ENCODE assay signal across 8 cellular contexts in genomic region chr11:68020575-68020974, GRCh38. TPM values are rescaled to one million over a fixed set of nuclear protein-coding genes. Genes with fewer than 3 reads are reported as not detected.
DNase-seq lines count a peak whose midpoint lies in the region; ATAC-seq, FAIRE-seq and TF ChIP-seq lines count a peak whose summit lies in the region.

No MANE protein-coding gene starts in this region.

- in situ Hi-C loops in GM12878 (cut with MboI) = no loop called here

- DNase-seq in Karpas-422 (peak; percentile 72), GM12878 (ENCODE audit: low read depth, low spot score) (no peak), left kidney (ENCODE audit: low read depth, low spot score) (peak; percentile 55), NOMO-1 treated with DMSO at 0.1 percent for 48 hours (lab: John Stamatoyannopoulos, UW; ENCODE audit: unreplicated experiment) (no peak), thyroid gland (no peak)

- POLR2A ChIA-PET in GM12878 (lab: Charles Lee) = no interaction called here

- peaks cover 17% of the 10 kb centered on the region; the same call in 1 of the 2 replicates for H3K36me3 ChIP-seq in BLaER1
- H3K36me3 ChIP-seq in Karpas-422 (ENCODE audit: insufficient read depth, low read length) = no peaks in the 10 kb centered on the region
- H3K36me3 ChIP-seq in GM12878 (ENCODE audit: control insufficient read depth in 2 of 2, insufficient read depth in 2 of 2, low read length in 1 of 2) = no peaks in the 10 kb centered on the region
- no peaks in the 10 kb centered on the region for H3K36me3 ChIP-seq in thyroid gland

- TF ChIP-seq CTCF in GM12878 (IDR thresholded peaks at IDR 0.05 in 2 of 3, conservative IDR thresholded peaks at IDR 0.05 in 1 of 3; ENCODE audit: control insufficient read depth in 2 of 3, extremely low read depth in 1 of 3, insufficient read depth in 1 of 3, low read depth in 3 of 3, low read length in 3 of 3) (peak in 2 of 3 experiments; percentile 11 to 14; a peak in 1 of 6 replicates), thyroid gland (IDR thresholded peaks at IDR 0.05) (peak in 1 of 6 experiments; percentile 17)

- no peak for TF ChIP-seq EP300 in GM12878 (IDR thresholded peaks at IDR 0.05; ENCODE audit: borderline replicate concordance in 1 of 2, control insufficient read depth in 1 of 2, low read depth in 2 of 2, low read length in 2 of 2)

- H3K79me2 ChIP-seq in Karpas-422 (ENCODE audit: low read length) = no peaks in the 10 kb centered on the region
- no peaks in the 10 kb centered on the region for H3K79me2 ChIP-seq in GM12878 (ENCODE audit: control insufficient read depth, insufficient read depth, low read length)

- WGBS in GM12878 (ENCODE audit: insufficient coverage, insufficient replicate concordance, low lambda C conversion rate, missing lambda C conversion rate) = 17% methylated on average over 11 of the region's 11 CpGs
- 51 to 59% methylated on average over 11 of the region's 11 CpGs for WGBS in thyroid gland, 2 donors

- H2AFZ ChIP-seq in Karpas-422 (ENCODE audit: low read length) = no peak overlapping the region
- no peak overlapping the region for H2AFZ ChIP-seq in GM12878 (ENCODE audit: control insufficient read depth, low read depth, low read length)

- CTCF ChIA-PET in GM12878 (lab: Yijun Ruan, JAX) = no interaction called here

- 0 out of 2 replicates have a peak, but pooled peaks cover 4% of the 10 kb centered on the region for H3K9me3 ChIP-seq in BLaER1
- no peaks in the 10 kb centered on the region for H3K9me3 ChIP-seq in Karpas-422 (ENCODE audit: low read length)
- no peaks in the 10 kb centered on the region for H3K9me3 ChIP-seq in GM12878 (replicated peaks; ENCODE audit: control insufficient read depth, insufficient read depth, low read length)
- no peaks in the 10 kb centered on the region for H3K9me3 ChIP-seq in thyroid gland

- H4K20me1 ChIP-seq in BLaER1 (no peaks in the 10 kb centered on the region), Karpas-422 (ENCODE audit: insufficient read depth, low read depth, low read length) (no peaks in the 10 kb centered on the region), GM12878 (ENCODE audit: control insufficient read depth, insufficient read depth) (no peaks in the 10 kb centered on the region)

- intact Hi-C loops in GM12878 (cut with micrococcal nuclease; ENCODE audit: unreplicated experiment) = loop anchor here (10.0 kb wide), 1 partner anchor 434 kb away; no protein-coding TSS in a partner anchor
- intact Hi-C loops in thyroid gland (cut with DNase I) = no loop called here

- H3K27me3 ChIP-seq in BLaER1 (no peaks in the 10 kb centered on the region), Karpas-422 (ENCODE audit: low read length) (no peaks in the 10 kb centered on the region), GM12878 (replicated peaks in 1 of 2; ENCODE audit: control insufficient read depth in 2 of 2, insufficient read depth in 2 of 2, low read length in 1 of 2) (no peaks in the 10 kb centered on the region; a peak in 1 of 4 replicates), thyroid gland (no peaks in the 10 kb centered on the region)

- TF ChIP-seq RAD21 in GM12878 (IDR thresholded peaks at IDR 0.05; ENCODE audit: insufficient read depth, low read depth, low read length) = 0 out of 2 replicates have a peak, but pooled peaks have one; percentile 2

- H3K9me2 ChIP-seq in Karpas-422 (replicated peaks; ENCODE audit: insufficient read depth, low read length) = no peaks in the 10 kb centered on the region

- H3K4me2 ChIP-seq in BLaER1 (peak overlapping the region; percentile 80), Karpas-422 (ENCODE audit: low read depth, low read length, poor library complexity, severe bottlenecking) (no peak overlapping the region), GM12878 (ENCODE audit: control insufficient read depth, insufficient read depth) (no peak overlapping the region)

- RAD21 ChIA-PET in GM12878 (lab: Charles Lee; ENCODE audit: unreplicated experiment) = interaction anchor here (2.0 kb wide), 1 partner anchor 10 kb away, joined by 5 read pairs; the partner anchor contains the start of gene ALDH3B1

- TF ChIP-seq POLR2A in GM12878 (IDR thresholded peaks at IDR 0.05; ENCODE audit: low read depth, low read length) = no peak
- no peak for TF ChIP-seq POLR2A in thyroid gland (IDR thresholded peaks at IDR 0.05)

- H3K4me1 ChIP-seq in BLaER1 = peaks cover 52% of the 10 kb centered on the region
- H3K4me1 ChIP-seq in Karpas-422 (ENCODE audit: low read length) = peaks cover 3% of the 10 kb centered on the region
- H3K4me1 ChIP-seq in GM12878 (ENCODE audit: control insufficient read depth, insufficient read depth, low read length) = peaks cover under 1% of the 10 kb centered on the region; the same call in 1 of the 2 replicates
- peaks cover 0 to 6% of the 10 kb centered on the region in 2 donors for H3K4me1 ChIP-seq in thyroid gland

- ATAC-seq in GM12878 = peak; percentile 53
- no peak for ATAC-seq in HG02588 (IDR thresholded peaks at IDR 0.05; ENCODE audit: unreplicated experiment)
- no peak for ATAC-seq in GM18873 (IDR thresholded peaks at IDR 0.05; ENCODE audit: low FRiP score, unreplicated experiment)

- H3K27ac ChIP-seq in BLaER1 = peak overlapping the region; percentile 58; the same call in 1 of the 2 replicates
- no peak overlapping the region for H3K27ac ChIP-seq in Karpas-422 (ENCODE audit: low read length)
- H3K27ac ChIP-seq in GM12878 (ENCODE audit: control insufficient read depth, insufficient read depth) = no peak overlapping the region
- H3K27ac ChIP-seq in thyroid gland = no peak overlapping the region

- no peak overlapping the region for H3K4me3 ChIP-seq in BLaER1
- no peak overlapping the region for H3K4me3 ChIP-seq in Karpas-422 (ENCODE audit: low read length)
- no peak overlapping the region for H3K4me3 ChIP-seq in GM12878
- H3K4me3 ChIP-seq in thyroid gland (replicated peaks in 1 of 3) = no peak overlapping the region

- no TSS peak for BruUV-seq in GM12878 (replicated peaks; lab: Mats Ljungman, UMichigan)

- SMC1A ChIA-PET in GM12878 (lab: Charles Lee; ENCODE audit: uncharacterized antibody, unreplicated experiment) = no interaction called here

- FAIRE-seq in GM12878 (lab: Jason Lieb, UNC) = no peak

- H3K9ac ChIP-seq in BLaER1 = peak overlapping the region; percentile 9; the same call in 1 of the 2 replicates
- H3K9ac ChIP-seq in Karpas-422 (ENCODE audit: low read length) = no peak overlapping the region
- no peak overlapping the region for H3K9ac ChIP-seq in GM12878 (ENCODE audit: control insufficient read depth, insufficient read depth, low read length)

RNA-seq across cellular contexts. Expression of gene NDUFS8, which starts 9.9 kb away (rescaled TPM):
- total RNA-seq in Karpas-422 (2014; rRNA removed; shearing (Covaris generic); ENCODE audit: low replicate concordance) = 159 and 231 TPM in 2 replicates
- total RNA-seq in GM12878 (2013; cell fraction: nucleolus; rRNA removed) = 26.5 and 35.4 TPM in 2 replicates
- total RNA-seq in GM12878 (2014; rRNA removed) (224 and 238 TPM in 2 replicates), GM12878 (2014; rRNA removed; fragmentation: Illumina TruSeq; extraction: Trizol) (67.9 and 69.2 TPM in 2 replicates), GM12878 (2021) (169 and 176 TPM in 2 replicates), thyroid gland (100 to 1,000 TPM; 222 to 310 (median 254) TPM)
- 53.0 TPM for polyA plus RNA-seq in GM12878 (2011; ENCODE audit: low read depth)
- polyA plus RNA-seq in GM12878 (2011; rRNA removed) (17.7 and 41.5 TPM in 2 replicates), GM12878 (2014; fragmentation: Illumina TruSeq; extraction: Trizol) (13.1 and 44.4 TPM in 2 replicates), GM12878 (2014; fragmentation: Nextera tagmentation; extraction: Ambion mirVana) (10 to 100 TPM; 17.6 to 71.2 TPM), GM12878 (2014; rRNA removed) (214 and 239 TPM in 2 replicates), GM12878 (2016; fragmentation: Nextera tagmentation; extraction: Ambion mirVana) (100 to 1,000 TPM; 300 to 308 TPM)
- polyA plus RNA-seq in GM12878 (2011; cell fraction: cytosol; rRNA removed) = 87.4 and 156 TPM in 2 replicates
- polyA plus RNA-seq in GM12878 (2011; cell fraction: nucleus; rRNA removed) = 97.0 and 109 TPM in 2 replicates
- 86.6 and 93.3 TPM in 2 replicates for polyA plus RNA-seq in GM12878 (2012)
- polyA minus RNA-seq in GM12878 (2011; rRNA and poly(A)+ RNA removed) = 41.8 and 80.4 TPM in 2 replicates
- polyA minus RNA-seq in GM12878 (2011; cell fraction: cytosol; rRNA and poly(A)+ RNA removed) = 42.0 and 51.3 TPM in 2 replicates
- 30.9 and 54.5 TPM in 2 replicates for polyA minus RNA-seq in GM12878 (2011; cell fraction: nucleus; rRNA and poly(A)+ RNA removed)

RNA-seq across cellular contexts. Expression of gene ALDH3B1, which starts 10.4 kb away (rescaled TPM):
- 0.40 TPM in 1 of 2 replicates, not detected in the other for total RNA-seq in Karpas-422 (2014; rRNA removed; shearing (Covaris generic); ENCODE audit: low replicate concordance)
- not detected in 2 replicates for total RNA-seq in GM12878 (2013; cell fraction: nucleolus; rRNA removed)
- total RNA-seq in GM12878 (2014; rRNA removed) (0.17 and 0.60 TPM in 2 replicates), GM12878 (2014; rRNA removed; fragmentation: Illumina TruSeq; extraction: Trizol) (0.18 TPM in 1 of 2 replicates, not detected in the other), GM12878 (2021) (0.32 TPM in 1 of 2 replicates, not detected in the other), thyroid gland (1 to 10 TPM; 3.0 to 6.6 (median 3.5) TPM)
- polyA plus RNA-seq in GM12878 (2011; ENCODE audit: low read depth) = not detected
- polyA plus RNA-seq in GM12878 (2011; rRNA removed) (not detected in 2 replicates), GM12878 (2014; fragmentation: Illumina TruSeq; extraction: Trizol) (0.04 TPM in 1 of 2 replicates, not detected in the other), GM12878 (2014; fragmentation: Nextera tagmentation; extraction: Ambion mirVana) (under 1 TPM; 0.03 to 0.13 TPM), GM12878 (2014; rRNA removed) (0.19 and 0.23 TPM in 2 replicates), GM12878 (2016; fragmentation: Nextera tagmentation; extraction: Ambion mirVana) (under 1 TPM in 1 of 2 experiments, not detected in 1; 0.37 TPM)
- polyA plus RNA-seq in GM12878 (2011; cell fraction: cytosol; rRNA removed) = 0.01 TPM in 1 of 2 replicates, not detected in the other
- polyA plus RNA-seq in GM12878 (2011; cell fraction: nucleus; rRNA removed) = not detected in 2 replicates
- 0.13 and 0.14 TPM in 2 replicates for polyA plus RNA-seq in GM12878 (2012)
- polyA minus RNA-seq in GM12878 (2011; rRNA and poly(A)+ RNA removed) = not detected in 2 replicates
- 0.94 and 1.0 TPM in 2 replicates for polyA minus RNA-seq in GM12878 (2011; cell fraction: cytosol; rRNA and poly(A)+ RNA removed)
- polyA minus RNA-seq in GM12878 (2011; cell fraction: nucleus; rRNA and poly(A)+ RNA removed) = 0.12 and 0.29 TPM in 2 replicates

RNA-seq across cellular contexts. Expression of gene UNC93B1, which starts 16.7 kb away (rescaled TPM):
- total RNA-seq in Karpas-422 (2014; rRNA removed; shearing (Covaris generic); ENCODE audit: low replicate concordance) = 71.1 and 112 TPM in 2 replicates
- total RNA-seq in GM12878 (2013; cell fraction: nucleolus; rRNA removed) = 59.2 TPM in 2 replicates
- total RNA-seq in GM12878 (2014; rRNA removed) (61.9 and 67.8 TPM in 2 replicates), GM12878 (2014; rRNA removed; fragmentation: Illumina TruSeq; extraction: Trizol) (16.1 and 18.6 TPM in 2 replicates), GM12878 (2021) (75.6 and 79.7 TPM in 2 replicates), thyroid gland (10 to 100 TPM; 25.7 to 49.2 (median 36.3) TPM)
- 29.9 TPM for polyA plus RNA-seq in GM12878 (2011; ENCODE audit: low read depth)
- polyA plus RNA-seq in GM12878 (2011; rRNA removed) (18.5 and 41.1 TPM in 2 replicates), GM12878 (2014; fragmentation: Illumina TruSeq; extraction: Trizol) (8.1 and 25.3 TPM in 2 replicates), GM12878 (2014; fragmentation: Nextera tagmentation; extraction: Ambion mirVana) (1 to 10 TPM; 1.3 to 3.4 TPM), GM12878 (2014; rRNA removed) (73.1 and 79.9 TPM in 2 replicates), GM12878 (2016; fragmentation: Nextera tagmentation; extraction: Ambion mirVana) (10 to 100 TPM; 35.0 to 37.5 TPM)
- polyA plus RNA-seq in GM12878 (2011; cell fraction: cytosol; rRNA removed) = 38.3 and 51.7 TPM in 2 replicates
- 115 and 153 TPM in 2 replicates for polyA plus RNA-seq in GM12878 (2011; cell fraction: nucleus; rRNA removed)
- 54.8 and 57.9 TPM in 2 replicates for polyA plus RNA-seq in GM12878 (2012)
- 31.6 and 44.0 TPM in 2 replicates for polyA minus RNA-seq in GM12878 (2011; rRNA and poly(A)+ RNA removed)
- 18.9 and 20.0 TPM in 2 replicates for polyA minus RNA-seq in GM12878 (2011; cell fraction: cytosol; rRNA and poly(A)+ RNA removed)
- polyA minus RNA-seq in GM12878 (2011; cell fraction: nucleus; rRNA and poly(A)+ RNA removed) = 24.2 and 31.8 TPM in 2 replicates

RNA-seq across cellular contexts. Expression of gene TCIRG1, which starts 18.2 kb away (rescaled TPM):
- 47.7 and 82.3 TPM in 2 replicates for total RNA-seq in Karpas-422 (2014; rRNA removed; shearing (Covaris generic); ENCODE audit: low replicate concordance)
- total RNA-seq in GM12878 (2013; cell fraction: nucleolus; rRNA removed) = 287 and 325 TPM in 2 replicates
- 143 and 166 TPM in 2 replicates for total RNA-seq in GM12878 (2014; rRNA removed)
- 18.9 and 20.4 TPM in 2 replicates for total RNA-seq in GM12878 (2014; rRNA removed; fragmentation: Illumina TruSeq; extraction: Trizol)
- total RNA-seq in GM12878 (2021) = 173 and 179 TPM in 2 replicates
- 40.2 TPM for polyA plus RNA-seq in GM12878 (2011; ENCODE audit: low read depth)
- 20.8 and 51.2 TPM in 2 replicates for polyA plus RNA-seq in GM12878 (2011; rRNA removed)
- polyA plus RNA-seq in GM12878 (2011; cell fraction: cytosol; rRNA removed) = 73.7 and 130 TPM in 2 replicates
- polyA plus RNA-seq in GM12878 (2011; cell fraction: nucleus; rRNA removed) = 2,133 and 2,164 TPM in 2 replicates
- polyA plus RNA-seq in GM12878 (2012) = 133 and 152 TPM in 2 replicates
- 3.0 and 18.6 TPM in 2 replicates for polyA plus RNA-seq in GM12878 (2014; fragmentation: Illumina TruSeq; extraction: Trizol)
- 1 to 10 TPM in 1 of 2 experiments, under 1 TPM in 1; 0.76 to 7.5 TPM for polyA plus RNA-seq in GM12878 (2014; fragmentation: Nextera tagmentation; extraction: Ambion mirVana)
- polyA plus RNA-seq in GM12878 (2014; rRNA removed) = 218 and 238 TPM in 2 replicates
- 100 to 1,000 TPM; 124 to 148 TPM for polyA plus RNA-seq in GM12878 (2016; fragmentation: Nextera tagmentation; extraction: Ambion mirVana)
- polyA minus RNA-seq in GM12878 (2011; rRNA and poly(A)+ RNA removed) = 36.7 and 83.1 TPM in 2 replicates
- 30.3 and 36.8 TPM in 2 replicates for polyA minus RNA-seq in GM12878 (2011; cell fraction: cytosol; rRNA and poly(A)+ RNA removed)
- 200 and 263 TPM in 2 replicates for polyA minus RNA-seq in GM12878 (2011; cell fraction: nucleus; rRNA and poly(A)+ RNA removed)
- total RNA-seq in thyroid gland = 100 to 1,000 TPM in 3 of 4 donors, 10 to 100 TPM in 1; 74.8 to 141 (median 121) TPM

Comparison
In these comparisons a context has a peak if more than half of its experiments do, and no peak if none do; other contexts are left out.
1. DNase-seq: peak in Karpas-422 (single experiment) and left kidney (single experiment); none in GM12878 (single experiment), NOMO-1 treated with DMSO at 0.1 percent for 48 hours (single experiment) and thyroid gland (0 of 2).